ENCODE assay signal across 1 cellular context in genomic region chr7:120825152-120825551, GRCh38.
TF ChIP-seq lines count a peak whose summit lies in the region.

No MANE protein-coding gene starts in this region.

TF ChIP-seq in IMR-90, 13 proteins besides CTCF, POLR2A, EP300 and RAD21:
- TF ChIP-seq BHLHE40 (IDR thresholded peaks at IDR 0.05; ENCODE audit: low read depth, low read length) (no peak), MAFK (IDR thresholded peaks at IDR 0.05; ENCODE audit: low read depth, low read length) (0 out of 2 replicates have a peak, but pooled peaks have one; percentile 16)
TF ChIP-seq in IMR-90: peak in this region for 1.
